In genomic region chr9:72557549-72557948, GRCh38 we compare ENCODE assay signal across 9 cellular contexts. TPM values are rescaled to one million over a fixed set of nuclear protein-coding genes. Genes with fewer than 3 reads are reported as not detected.
DNase-seq lines count a peak whose midpoint lies in the region; ATAC-seq and TF ChIP-seq lines count a peak whose summit lies in the region.
"Had no signal": no experiment of that assay in that cellular context is flagged by ENCODE, and none has a peak within 500 bp of the region (broad histone marks: within the 10 kb centered on the region; RNA-seq: fewer than 3 reads in every experiment).

No MANE protein-coding gene starts in this region.

- peaks cover 13% of the 10 kb centered on the region; the same call in 1 of the 2 replicates for H3K4me1 ChIP-seq in HUES64 (ENCODE audit: insufficient read depth, low read length)
- no peaks in the 10 kb centered on the region for H3K4me1 ChIP-seq in prostate gland (replicated peaks)

- no peaks in the 10 kb centered on the region for H3K9me3 ChIP-seq in HUES64 (ENCODE audit: insufficient read depth, low read depth, low read length)
- H3K9me3 ChIP-seq in prostate gland, result no peaks in the 10 kb centered on the region
- H3K9me3 ChIP-seq: SJCRH30 had no signal

- CTCF ChIA-PET in activated CD4-positive, alpha-beta memory T cell treated with anti-CD3 and anti-CD28 coated beads for 36 hours (lab: Charles Lee), result interaction anchor here (0.7 kb wide), 1 partner anchor 35 kb away, joined by 3 read pairs; no protein-coding TSS in a partner anchor

- ATAC-seq in GM18498 (IDR thresholded peaks at IDR 0.05; ENCODE audit: unreplicated experiment), result no peak
- no peak for ATAC-seq in HG02571 (IDR thresholded peaks at IDR 0.05; ENCODE audit: unreplicated experiment)

- H3K27ac ChIP-seq in HUES64 (ENCODE audit: low read depth, low read length) (peak overlapping the region; percentile 7; the same call in 1 of the 2 replicates), prostate gland (no peak overlapping the region)
- H3K27ac ChIP-seq: SJCRH30 had no signal

- H3K27me3 ChIP-seq in HUES64 (ENCODE audit: insufficient read depth, low read length) (no peaks in the 10 kb centered on the region), prostate gland (replicated peaks; ENCODE audit: insufficient read depth) (no peaks in the 10 kb centered on the region)

- peak; percentile 79 for DNase-seq in activated CD4-positive, alpha-beta memory T cell treated with anti-CD3 and anti-CD28 coated beads for 36 hours
- DNase-seq in fibroblast of mammary gland (ENCODE audit: low read depth) (peak; percentile 98), NCI-H1417 (lab: John Stamatoyannopoulos, UW) (no peak), prostate gland (ENCODE audit: low spot score) (no peak)
- DNase-seq in stimulated activated CD4-positive, alpha-beta T cell treated with anti-CD3 and anti-CD28 coated beads, Interleukin-1b, Interleukin-23, amount 100 ng/mL, for 48 hours, result peak; percentile 68

- H3K36me3 ChIP-seq in HUES64 (ENCODE audit: insufficient read depth, low read length) (no peaks in the 10 kb centered on the region), prostate gland (no peaks in the 10 kb centered on the region)
- H3K36me3 ChIP-seq: SJCRH30 had no signal

- no peaks in the 10 kb centered on the region for H3K9me3 Mint-ChIP-seq in activated CD4-positive, alpha-beta memory T cell treated with anti-CD3 and anti-CD28 coated beads for 36 hours

- POLR2A ChIA-PET in activated CD4-positive, alpha-beta memory T cell treated with anti-CD3 and anti-CD28 coated beads for 36 hours (lab: Charles Lee), result no interaction called here

- intact Hi-C loops in activated CD4-positive, alpha-beta memory T cell treated with anti-CD3 and anti-CD28 coated beads for 36 hours (cut with micrococcal nuclease), result loop anchor here (1.0 kb wide), 7 partner anchors 16 to 192 kb away; partner anchors contain the start of gene ZFAND5
- intact Hi-C loops in prostate gland (cut with DNase I), result no loop called here

- WGBS in HUES64, result 71% methylated on average over 2 of the region's 2 CpGs
- WGBS in prostate gland, result 57% methylated on average over 2 of the region's 2 CpGs

- no peak overlapping the region for H3K4me3 Mint-ChIP-seq in activated CD4-positive, alpha-beta memory T cell treated with anti-CD3 and anti-CD28 coated beads for 36 hours

- H3K36me3 Mint-ChIP-seq in activated CD4-positive, alpha-beta memory T cell treated with anti-CD3 and anti-CD28 coated beads for 36 hours, result no peaks in the 10 kb centered on the region

- H3K27me3 Mint-ChIP-seq in activated CD4-positive, alpha-beta memory T cell treated with anti-CD3 and anti-CD28 coated beads for 36 hours, result no peaks in the 10 kb centered on the region

- H3K27ac Mint-ChIP-seq in activated CD4-positive, alpha-beta memory T cell treated with anti-CD3 and anti-CD28 coated beads for 36 hours, result peak overlapping the region; percentile 60

- no peak for TF ChIP-seq POLR2A in prostate gland (IDR thresholded peaks at IDR 0.05)

- TF ChIP-seq CTCF in fibroblast of mammary gland (conservative IDR thresholded peaks at IDR 0.05; ENCODE audit: control insufficient read depth, insufficient read depth, low read depth, low read length) (no peak), prostate gland (IDR thresholded peaks at IDR 0.05) (no peak)

- H3K4me3 ChIP-seq in HUES64 (ENCODE audit: low read length) (no peak overlapping the region), fibroblast of mammary gland (ENCODE audit: control insufficient read depth, low read depth, low read length) (no peak overlapping the region), prostate gland (no peak overlapping the region)
- H3K4me3 ChIP-seq: SJCRH30 had no signal

- peaks cover 16% of the 10 kb centered on the region for H3K4me1 Mint-ChIP-seq in activated CD4-positive, alpha-beta memory T cell treated with anti-CD3 and anti-CD28 coated beads for 36 hours (ENCODE audit: low read depth)

- no peak overlapping the region for H3K9ac ChIP-seq in HUES64 (ENCODE audit: low read depth, low read length)

RNA-seq across cellular contexts. Expression of gene TMC1, which starts 36.1 kb away (rescaled TPM):
- polyA plus RNA-seq in HUES64 (2013, experiment 1 of 2), result 0.10 TPM
- 0.38 TPM for polyA plus RNA-seq in HUES64 (2013, experiment 2 of 2)
- total RNA-seq in activated CD4-positive, alpha-beta memory T cell treated with anti-CD3 and anti-CD28 coated beads for 36 hours, result not detected
- 1 to 10 TPM; 3.0 to 5.3 TPM for total RNA-seq in prostate gland
- total RNA-seq: SJCRH30 had no signal

Comparison
In these comparisons a context has a peak if more than half of its experiments do, and no peak if none do; other contexts are left out.
1. DNase-seq: peak in activated CD4-positive, alpha-beta memory T cell treated with anti-CD3 and anti-CD28 coated beads for 36 hours (single experiment), fibroblast of mammary gland (single experiment) and stimulated activated CD4-positive, alpha-beta T cell treated with anti-CD3 and anti-CD28 coated beads, Interleukin-1b, Interleukin-23, amount 100 ng/mL, for 48 hours (single experiment); none in NCI-H1417 (0 of 3) and prostate gland (single experiment).